In genomic region chr13:99085139-99085845, GRCh38 we compare ENCODE assay signal across 8 cellular contexts.
DNase-seq lines count a peak whose midpoint lies in the region; ATAC-seq and TF ChIP-seq lines count a peak whose summit lies in the region.

No MANE protein-coding gene starts in this region.

- WGBS in right lobe of liver (ENCODE audit: insufficient coverage, low coverage, low lambda C conversion rate, missing lambda C conversion rate): 55% methylated on average over 21 of the region's 29 CpGs

- H3K27ac Mint-ChIP-seq in brain: peak overlapping the region in 3 of 5 experiments; percentile 38 to 58 (median 54)

- H3K27ac ChIP-seq in right lobe of liver (no peak overlapping the region), upper lobe of right lung (peak overlapping the region; percentile 74), SJCRH30 (no peak overlapping the region)

- peaks cover 24% of the 10 kb centered on the region for H3K4me1 Mint-ChIP-seq in brain

- H3K9me3 ChIP-seq in right lobe of liver (no peaks in the 10 kb centered on the region), upper lobe of right lung (no peaks in the 10 kb centered on the region), SJCRH30 (replicated peaks) (no peaks in the 10 kb centered on the region)

- H3K4me3 Mint-ChIP-seq in brain: peak overlapping the region; percentile 78 to 87 (median 81)

- H3K36me3 Mint-ChIP-seq in brain: no peaks in the 10 kb centered on the region

- no peaks in the 10 kb centered on the region for H3K27me3 ChIP-seq in right lobe of liver
- H3K27me3 ChIP-seq in upper lobe of right lung: no peaks in the 10 kb centered on the region
- no peaks in the 10 kb centered on the region; the same call in 1 of the 2 replicates for H3K27me3 ChIP-seq in SJCRH30

- intact Hi-C loops in right lobe of liver (cut with DNase I): no loop called here
- intact Hi-C loops in upper lobe of right lung (cut with DNase I): no loop called here

- H3K27me3 Mint-ChIP-seq in brain: peaks cover 51% of the 10 kb centered on the region

- peaks cover 0 to 5% (median 0%) of the 10 kb centered on the region in 4 donors for H3K4me1 ChIP-seq in right lobe of liver
- H3K4me1 ChIP-seq in upper lobe of right lung: peaks cover 9% of the 10 kb centered on the region
- 0 out of 2 replicates have a peak, but pooled peaks cover 4% of the 10 kb centered on the region for H3K4me1 ChIP-seq in SJCRH30

- peak overlapping the region; percentile 58 to 77 (median 75) for H3K4me3 ChIP-seq in right lobe of liver
- H3K4me3 ChIP-seq in upper lobe of right lung: peak overlapping the region; percentile 71
- H3K4me3 ChIP-seq in SJCRH30: no peak overlapping the region

- ATAC-seq in right lobe of liver (no peak), upper lobe of right lung (no peak), HG02970 (IDR thresholded peaks at IDR 0.05; ENCODE audit: low FRiP score, unreplicated experiment) (no peak), HG02763 (IDR thresholded peaks at IDR 0.05; ENCODE audit: unreplicated experiment) (no peak)

- no peak for TF ChIP-seq CTCF in brain (conservative IDR thresholded peaks at IDR 0.05)
- TF ChIP-seq CTCF in right lobe of liver (IDR thresholded peaks at IDR 0.05): no peak
- TF ChIP-seq CTCF in upper lobe of right lung (IDR thresholded peaks at IDR 0.05): no peak

- H3K36me3 ChIP-seq in right lobe of liver: no peaks in the 10 kb centered on the region
- H3K36me3 ChIP-seq in upper lobe of right lung: no peaks in the 10 kb centered on the region
- no peaks in the 10 kb centered on the region for H3K36me3 ChIP-seq in SJCRH30

- peak; percentile 8 for DNase-seq in stimulated activated CD4-positive, alpha-beta T cell treated with anti-CD3 and anti-CD28 coated beads, Interleukin-1b, Interleukin-23, amount 100 ng/mL, for 48 hours
- DNase-seq in stimulated activated CD4-positive, alpha-beta T cell treated with anti-CD3 and anti-CD28 coated beads, Interleukin-4, amount 100 ng/mL, for 1 hour: no peak
- DNase-seq in right lobe of liver (no peak), upper lobe of right lung (no peak), SJCRH30 (no peak)

- no peak for TF ChIP-seq POLR2A in right lobe of liver (IDR thresholded peaks at IDR 0.05)

- H3K9me3 Mint-ChIP-seq in brain: peaks cover 0 to 5% (median 0%) of the 10 kb centered on the region in 5 experiments
